Comparison of ENCODE assay signal across 22 cellular contexts in genomic region chr2:11467749-11468148, GRCh38. TPM values are rescaled to one million over a fixed set of nuclear protein-coding genes. Genes with fewer than 3 reads are reported as not detected.
DNase-seq lines count a peak whose midpoint lies in the region; ATAC-seq and TF ChIP-seq lines count a peak whose summit lies in the region.
"Had no signal": no experiment of that assay in that cellular context is flagged by ENCODE, and none has a peak within 500 bp of the region (broad histone marks: within the 10 kb centered on the region; RNA-seq: fewer than 3 reads in every experiment).

No MANE protein-coding gene starts in this region.

- no peaks in the 10 kb centered on the region for H3K9me2 ChIP-seq in Karpas-422 (replicated peaks; ENCODE audit: insufficient read depth, low read length)

- no peak overlapping the region for H3K4me3 ChIP-seq in Karpas-422 (ENCODE audit: low read length)
- H3K4me3 ChIP-seq in mucosa of descending colon: no peak overlapping the region
- H3K4me3 ChIP-seq: GM23338, HAP-1 had no signal

- no peak for TF ChIP-seq CTCF in osteocyte (IDR thresholded peaks at IDR 0.05)
- TF ChIP-seq CTCF in mucosa of descending colon (IDR thresholded peaks at IDR 0.05): no peak
- no peak for TF ChIP-seq CTCF in GM13977 (IDR thresholded peaks at IDR 0.05; ENCODE audit: extremely low read depth, insufficient read depth, missing control alignments)

- H3K4me1 ChIP-seq in Karpas-422 (ENCODE audit: low read length): peaks cover 34% of the 10 kb centered on the region
- H3K4me1 ChIP-seq in mucosa of descending colon (ENCODE audit: low read depth): peaks cover 14% of the 10 kb centered on the region

- peaks cover 7% of the 10 kb centered on the region for H3K36me3 Mint-ChIP-seq in activated naive CD8-positive, alpha-beta T cell
- peaks cover 30% of the 10 kb centered on the region for H3K36me3 Mint-ChIP-seq in activated naive CD8-positive, alpha-beta T cell treated with anti-CD3 and anti-CD28 coated beads for 36 hours
- peaks cover 2% of the 10 kb centered on the region for H3K36me3 Mint-ChIP-seq in memory B cell
- H3K36me3 Mint-ChIP-seq in osteocyte (ENCODE audit: unreplicated experiment): peaks cover 14% of the 10 kb centered on the region

- no peaks in the 10 kb centered on the region for H3K9me3 ChIP-seq in Karpas-422 (ENCODE audit: low read length)
- no peaks in the 10 kb centered on the region for H3K9me3 ChIP-seq in mucosa of descending colon

- H3K27me3 ChIP-seq in Karpas-422 (ENCODE audit: low read length): no peaks in the 10 kb centered on the region

- H2AFZ ChIP-seq in Karpas-422 (ENCODE audit: low read length): no peak overlapping the region
- H2AFZ ChIP-seq: GM23338 had no signal

- H3K36me3 ChIP-seq in Karpas-422 (ENCODE audit: insufficient read depth, low read length) (peaks cover 10% of the 10 kb centered on the region; the same call in 1 of the 2 replicates), mucosa of descending colon (ENCODE audit: low read depth) (no peaks in the 10 kb centered on the region)

- no peak overlapping the region for H3K27ac Mint-ChIP-seq in activated naive CD8-positive, alpha-beta T cell
- H3K27ac Mint-ChIP-seq in activated naive CD8-positive, alpha-beta T cell treated with anti-CD3 and anti-CD28 coated beads for 36 hours: no peak overlapping the region
- H3K27ac Mint-ChIP-seq in memory B cell (peak overlapping the region; percentile 48), osteocyte (ENCODE audit: unreplicated experiment) (no peak overlapping the region)
- H3K27ac Mint-ChIP-seq: GM23338 had no signal

- peaks cover 56% of the 10 kb centered on the region for H3K79me2 ChIP-seq in Karpas-422 (ENCODE audit: low read length)

- no peak for DNase-seq in activated naive CD8-positive, alpha-beta T cell treated with anti-CD3 and anti-CD28 coated beads for 36 hours
- DNase-seq in Karpas-422: no peak
- DNase-seq in memory B cell (ENCODE audit: low spot score in 2 of 2): no peak
- DNase-seq in osteocyte (ENCODE audit: extremely low spot score, unreplicated experiment): peak; percentile 5
- DNase-seq in mucosa of descending colon: no peak
- DNase-seq in GM13977 (ENCODE audit: low spot score): no peak
- DNase-seq: COR-L47, DMS 273 treated with DMSO at 0.1 percent for 48 hours, DMS79 treated with DMSO at 0.1 percent for 48 hours, KG1, NCI-H1092 treated with DMSO at 0.1 percent for 48 hours, NCI-H146, NCI-H2029, NCI-H2227 treated with DMSO at 0.1 percent for 48 hours, NCI-H510A, SIG-M5 had no signal

- H3K4me1 Mint-ChIP-seq in activated naive CD8-positive, alpha-beta T cell (ENCODE audit: low read depth): peaks cover 30% of the 10 kb centered on the region
- H3K4me1 Mint-ChIP-seq in activated naive CD8-positive, alpha-beta T cell treated with anti-CD3 and anti-CD28 coated beads for 36 hours: peaks cover 28% of the 10 kb centered on the region
- H3K4me1 Mint-ChIP-seq in memory B cell: peaks cover 11% of the 10 kb centered on the region
- H3K4me1 Mint-ChIP-seq in osteocyte (ENCODE audit: unreplicated experiment): peaks cover 23% of the 10 kb centered on the region

- ATAC-seq in memory B cell (ENCODE audit: low read depth) (no peak), mucosa of descending colon (no peak), GM19397 (IDR thresholded peaks at IDR 0.05; ENCODE audit: unreplicated experiment) (no peak)
- ATAC-seq: GM23338 had no signal

- H3K27ac ChIP-seq in Karpas-422 (ENCODE audit: low read length): no peak overlapping the region
- H3K27ac ChIP-seq: HL-60 had no signal

- H3K4me2 ChIP-seq in Karpas-422 (ENCODE audit: low read depth, low read length, poor library complexity, severe bottlenecking): peak overlapping the region; percentile 33
- H3K4me2 ChIP-seq: GM23338 had no signal

- no peak overlapping the region for H3K9ac ChIP-seq in Karpas-422 (ENCODE audit: low read length)

- intact Hi-C loops in mucosa of descending colon (cut with DNase I, micrococcal nuclease): no loop called here

- H3K27me3 Mint-ChIP-seq in activated naive CD8-positive, alpha-beta T cell: no peaks in the 10 kb centered on the region
- H3K27me3 Mint-ChIP-seq in activated naive CD8-positive, alpha-beta T cell treated with anti-CD3 and anti-CD28 coated beads for 36 hours: no peaks in the 10 kb centered on the region
- H3K27me3 Mint-ChIP-seq in memory B cell: no peaks in the 10 kb centered on the region
- peaks cover 24% of the 10 kb centered on the region for H3K27me3 Mint-ChIP-seq in osteocyte (ENCODE audit: unreplicated experiment)

- H3K4me3 Mint-ChIP-seq in activated naive CD8-positive, alpha-beta T cell: peak overlapping the region; percentile 47
- no peak overlapping the region for H3K4me3 Mint-ChIP-seq in activated naive CD8-positive, alpha-beta T cell treated with anti-CD3 and anti-CD28 coated beads for 36 hours
- no peak overlapping the region for H3K4me3 Mint-ChIP-seq in memory B cell
- H3K4me3 Mint-ChIP-seq in osteocyte (ENCODE audit: unreplicated experiment): no peak overlapping the region
- H3K4me3 Mint-ChIP-seq: CD14-positive monocyte, GM23338 had no signal

- H3K9me3 Mint-ChIP-seq in activated naive CD8-positive, alpha-beta T cell (ENCODE audit: low read depth): no peaks in the 10 kb centered on the region
- H3K9me3 Mint-ChIP-seq in activated naive CD8-positive, alpha-beta T cell treated with anti-CD3 and anti-CD28 coated beads for 36 hours: no peaks in the 10 kb centered on the region
- H3K9me3 Mint-ChIP-seq in memory B cell (no peaks in the 10 kb centered on the region), osteocyte (ENCODE audit: unreplicated experiment) (no peaks in the 10 kb centered on the region)

- H4K20me1 ChIP-seq in Karpas-422 (ENCODE audit: insufficient read depth, low read depth, low read length): no peaks in the 10 kb centered on the region

- in situ Hi-C loops in GM13977 (cut with MboI; ENCODE audit: low pct_unique_long_range_greater_than_20kb, low sequenced_read_pairs, unreplicated experiment): no loop called here

RNA-seq across cellular contexts. Expression of gene E2F6, which starts 1.8 kb away (rescaled TPM):
- 10 to 100 TPM; 14.1 to 14.4 TPM for total RNA-seq in activated naive CD8-positive, alpha-beta T cell treated with anti-CD3 and anti-CD28 coated beads for 36 hours
- total RNA-seq in Karpas-422 (2014; rRNA removed; shearing (Covaris generic); ENCODE audit: low replicate concordance): 11.5 and 14.6 TPM in 2 replicates
- total RNA-seq in osteocyte: 14.8 and 16.9 TPM in 2 replicates
- 10 to 100 TPM in 1 of 3 donors, 1 to 10 TPM in 2; 4.3 to 12.6 (median 5.6) TPM for total RNA-seq in mucosa of descending colon
